ENCODE assay signal across 18 cellular contexts in the genomic region with DNA sequence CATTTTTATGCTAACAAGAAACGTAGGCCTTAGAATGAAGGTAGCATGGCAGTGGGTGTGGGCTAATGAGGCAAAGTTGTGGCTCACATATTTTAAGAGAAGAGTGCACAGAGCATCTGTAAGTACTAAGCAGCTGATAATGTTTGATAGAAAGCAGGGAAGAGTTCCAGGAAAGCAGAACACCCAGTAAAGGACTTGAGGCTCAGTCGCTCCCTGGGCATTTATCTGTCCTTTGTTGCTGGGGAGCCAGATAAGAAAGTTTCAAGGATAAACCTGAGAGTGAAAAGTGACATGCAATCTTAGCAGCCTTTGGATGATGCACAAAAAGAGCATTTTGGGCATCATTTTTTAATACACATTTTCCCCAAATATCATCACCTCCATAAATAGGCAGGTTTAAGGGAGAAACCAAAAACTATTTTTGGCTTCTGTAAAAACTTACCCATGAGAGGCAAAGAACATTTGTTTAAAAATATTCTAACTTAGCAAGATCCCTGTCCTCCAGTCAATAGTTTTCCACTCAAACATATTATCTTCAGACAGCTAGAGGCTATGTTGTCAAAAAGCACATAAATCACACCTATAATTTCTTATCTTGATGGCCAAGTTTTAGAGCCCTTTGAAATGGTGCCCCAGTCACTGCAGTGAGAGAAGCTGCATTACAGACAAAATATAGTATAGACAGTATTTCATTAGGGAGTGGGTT. TPM values are rescaled to one million over a fixed set of nuclear protein-coding genes. Genes with fewer than 3 reads are reported as not detected.
DNase-seq lines count a peak whose midpoint lies in the region; ATAC-seq and TF ChIP-seq lines count a peak whose summit lies in the region.
"Had no signal": no experiment of that assay in that cellular context is flagged by ENCODE, and none has a peak within 500 bp of the region (broad histone marks: within the 10 kb centered on the region; RNA-seq: fewer than 3 reads in every experiment).

No MANE protein-coding gene starts in this region.

- ATAC-seq in WTC11 (no peak), T-helper 17 cell (no peak)
- ATAC-seq: gastroesophageal sphincter; stimulated activated naive CD8-positive, alpha-beta T cell treated with anti-CD3 and anti-CD28 coated beads, Interleukin-15, amount 100 ng/mL, for 72 hours had no signal

- DNase-seq in WTC11 (ENCODE audit: low spot score): no peak
- DNase-seq in pons (ENCODE audit: low spot score): no peak
- DNase-seq in effector memory CD4-positive, alpha-beta T cell: no peak
- no peak for DNase-seq in T-helper 17 cell
- no peak for DNase-seq in islet precursor cell
- DNase-seq: activated CD4-positive, alpha-beta T cell treated with anti-CD3 and anti-CD28 coated beads, Interleukin-2, amount 50 U/mL, for 1 hour; activated naive CD4-positive, alpha-beta T cell; cortex of kidney; NCI-H187 treated with DMSO at 0.1 percent for 48 hours; NCI-H510A; right cardiac atrium; stimulated activated CD4-positive, alpha-beta T cell treated with anti-CD3 and anti-CD28 coated beads, Interleukin-1b, Interleukin-23, amount 100 ng/mL, for 48 hours; stimulated activated naive CD8-positive, alpha-beta T cell treated with anti-CD3 and anti-CD28 coated beads, Interleukin-15, amount 100 ng/mL, for 72 hours had no signal

- H3K36me3 ChIP-seq in HUES48 (ENCODE audit: control insufficient read depth, insufficient read depth, low read length): no peaks in the 10 kb centered on the region
- no peaks in the 10 kb centered on the region for H3K36me3 ChIP-seq in iPS-20b (ENCODE audit: insufficient read depth, low read depth, low read length)
- H3K36me3 ChIP-seq in subcutaneous abdominal adipose tissue (ENCODE audit: control insufficient read depth in 5 of 5, insufficient read depth in 5 of 5, low read length in 5 of 5): no peaks in the 10 kb centered on the region
- H3K36me3 ChIP-seq in effector memory CD4-positive, alpha-beta T cell (ENCODE audit: control insufficient read depth, insufficient read depth, low read length): no peaks in the 10 kb centered on the region
- H3K36me3 ChIP-seq: gastroesophageal sphincter had no signal

- H3K4me3 ChIP-seq in HUES48 (ENCODE audit: low read depth, low read length) (0 out of 2 replicates have a peak overlapping the region, but pooled peaks have one; percentile 19), iPS-20b (ENCODE audit: low read length) (peak overlapping the region; percentile 2; the same call in 1 of the 2 replicates), subcutaneous abdominal adipose tissue (ENCODE audit: low read depth in 1 of 5, low read length in 5 of 5) (no peak overlapping the region)
- no peak overlapping the region for H3K4me3 ChIP-seq in effector memory CD4-positive, alpha-beta T cell (ENCODE audit: insufficient read depth, low read depth, low read length, poor library complexity, severe bottlenecking)
- H3K4me3 ChIP-seq: gastroesophageal sphincter had no signal

- no peaks in the 10 kb centered on the region for H3K36me3 Mint-ChIP-seq in WTC11
- H3K36me3 Mint-ChIP-seq in T-helper 17 cell (ENCODE audit: low read depth): no peaks in the 10 kb centered on the region

- no peaks in the 10 kb centered on the region for H3K9me3 Mint-ChIP-seq in WTC11
- H3K9me3 Mint-ChIP-seq: stimulated activated naive CD8-positive, alpha-beta T cell treated with anti-CD3 and anti-CD28 coated beads, Interleukin-15, amount 100 ng/mL, for 72 hours had no signal

- peak overlapping the region; percentile 30 for H3K27ac ChIP-seq in HUES48 (ENCODE audit: low read depth, low read length)
- H3K27ac ChIP-seq in iPS-20b (ENCODE audit: low read length): no peak overlapping the region
- peak overlapping the region; percentile 56 for H3K27ac ChIP-seq in subcutaneous abdominal adipose tissue (ENCODE audit: low read depth, low read length)
- no peak overlapping the region for H3K27ac ChIP-seq in effector memory CD4-positive, alpha-beta T cell (ENCODE audit: insufficient read depth, low read length, poor library complexity, severe bottlenecking)

- H3K27ac Mint-ChIP-seq in WTC11 (peak overlapping the region; percentile 11), T-helper 17 cell (no peak overlapping the region)
- H3K27ac Mint-ChIP-seq: stimulated activated naive CD8-positive, alpha-beta T cell treated with anti-CD3 and anti-CD28 coated beads, Interleukin-15, amount 100 ng/mL, for 72 hours had no signal

- TF ChIP-seq CTCF in WTC11 (IDR thresholded peaks at IDR 0.05): no peak

- no peak overlapping the region for H3K9ac ChIP-seq in HUES48 (ENCODE audit: low read depth, low read length)
- peak overlapping the region; percentile 38; the same call in 1 of the 2 replicates for H3K9ac ChIP-seq in iPS-20b (ENCODE audit: low read depth, low read length)
- H3K9ac ChIP-seq in subcutaneous abdominal adipose tissue (ENCODE audit: low read length in 5 of 5): no peak overlapping the region

- CTCF ChIA-PET in WTC11 (lab: Charles Lee): interaction anchor here (1.2 to 1.6 kb wide), 2 partner anchors 17 to 60 kb away, joined by 4 to 5 read pairs; no protein-coding TSS in a partner anchor

- H3K27me3 Mint-ChIP-seq in WTC11 (ENCODE audit: low read depth) (no peaks in the 10 kb centered on the region), T-helper 17 cell (peaks cover 11% of the 10 kb centered on the region)
- H3K27me3 Mint-ChIP-seq: stimulated activated naive CD8-positive, alpha-beta T cell treated with anti-CD3 and anti-CD28 coated beads, Interleukin-15, amount 100 ng/mL, for 72 hours had no signal

- POLR2A ChIA-PET in WTC11 (lab: Charles Lee): no interaction called here

- H3K9me3 ChIP-seq in HUES48 (ENCODE audit: control insufficient read depth, insufficient read depth, low read length) (no peaks in the 10 kb centered on the region), iPS-20b (ENCODE audit: insufficient read depth, low read depth, low read length) (no peaks in the 10 kb centered on the region), subcutaneous abdominal adipose tissue (ENCODE audit: control insufficient read depth in 5 of 5, low read length in 5 of 5) (no peaks in the 10 kb centered on the region), T-helper 17 cell (ENCODE audit: control insufficient read depth, low read length, poor library complexity, severe bottlenecking) (no peaks in the 10 kb centered on the region)
- no peaks in the 10 kb centered on the region for H3K9me3 ChIP-seq in effector memory CD4-positive, alpha-beta T cell (ENCODE audit: control insufficient read depth, low read length)
- H3K9me3 ChIP-seq: gastroesophageal sphincter had no signal

- H3K27me3 ChIP-seq in HUES48 (ENCODE audit: control insufficient read depth, insufficient read depth, low read length): no peaks in the 10 kb centered on the region
- H3K27me3 ChIP-seq in iPS-20b (ENCODE audit: insufficient read depth, low read length): no peaks in the 10 kb centered on the region
- H3K27me3 ChIP-seq in subcutaneous abdominal adipose tissue (ENCODE audit: control insufficient read depth in 5 of 5, insufficient read depth in 4 of 5, low read length in 5 of 5): no peaks in the 10 kb centered on the region
- H3K27me3 ChIP-seq in effector memory CD4-positive, alpha-beta T cell (replicated peaks; ENCODE audit: control insufficient read depth, insufficient read depth, low read length, poor library complexity, severe bottlenecking): no peaks in the 10 kb centered on the region
- H3K27me3 ChIP-seq: gastroesophageal sphincter had no signal

- H3K4me1 Mint-ChIP-seq in WTC11 (peaks cover 41% of the 10 kb centered on the region), T-helper 17 cell (no peaks in the 10 kb centered on the region)
- H3K4me1 Mint-ChIP-seq: stimulated activated naive CD8-positive, alpha-beta T cell treated with anti-CD3 and anti-CD28 coated beads, Interleukin-15, amount 100 ng/mL, for 72 hours had no signal

- peaks cover 61% of the 10 kb centered on the region for H3K4me1 ChIP-seq in HUES48 (ENCODE audit: control insufficient read depth, insufficient read depth, low read length)
- peaks cover 47% of the 10 kb centered on the region; the same call in 1 of the 2 replicates for H3K4me1 ChIP-seq in iPS-20b (ENCODE audit: insufficient read depth, low read length)
- peaks cover 0 to 57% (median 40%) of the 10 kb centered on the region in 5 donors for H3K4me1 ChIP-seq in subcutaneous abdominal adipose tissue (ENCODE audit: control insufficient read depth in 5 of 5, insufficient read depth in 5 of 5, low read length in 5 of 5)
- H3K4me1 ChIP-seq in effector memory CD4-positive, alpha-beta T cell (ENCODE audit: control insufficient read depth, insufficient read depth, low read length, poor library complexity, severe bottlenecking): no peaks in the 10 kb centered on the region

- H3K4me3 Mint-ChIP-seq in WTC11: no peak overlapping the region
- no peak overlapping the region for H3K4me3 Mint-ChIP-seq in T-helper 17 cell
- H3K4me3 Mint-ChIP-seq: stimulated activated naive CD8-positive, alpha-beta T cell treated with anti-CD3 and anti-CD28 coated beads, Interleukin-15, amount 100 ng/mL, for 72 hours had no signal

TF ChIP-seq in WTC11, 78 proteins besides CTCF, POLR2A, EP300 and RAD21 (continues in another document):
- TF ChIP-seq PRRX2 (CRISPR knock-in tag; IDR thresholded peaks at IDR 0.05): no peak
- TF ChIP-seq, protein P1, sequence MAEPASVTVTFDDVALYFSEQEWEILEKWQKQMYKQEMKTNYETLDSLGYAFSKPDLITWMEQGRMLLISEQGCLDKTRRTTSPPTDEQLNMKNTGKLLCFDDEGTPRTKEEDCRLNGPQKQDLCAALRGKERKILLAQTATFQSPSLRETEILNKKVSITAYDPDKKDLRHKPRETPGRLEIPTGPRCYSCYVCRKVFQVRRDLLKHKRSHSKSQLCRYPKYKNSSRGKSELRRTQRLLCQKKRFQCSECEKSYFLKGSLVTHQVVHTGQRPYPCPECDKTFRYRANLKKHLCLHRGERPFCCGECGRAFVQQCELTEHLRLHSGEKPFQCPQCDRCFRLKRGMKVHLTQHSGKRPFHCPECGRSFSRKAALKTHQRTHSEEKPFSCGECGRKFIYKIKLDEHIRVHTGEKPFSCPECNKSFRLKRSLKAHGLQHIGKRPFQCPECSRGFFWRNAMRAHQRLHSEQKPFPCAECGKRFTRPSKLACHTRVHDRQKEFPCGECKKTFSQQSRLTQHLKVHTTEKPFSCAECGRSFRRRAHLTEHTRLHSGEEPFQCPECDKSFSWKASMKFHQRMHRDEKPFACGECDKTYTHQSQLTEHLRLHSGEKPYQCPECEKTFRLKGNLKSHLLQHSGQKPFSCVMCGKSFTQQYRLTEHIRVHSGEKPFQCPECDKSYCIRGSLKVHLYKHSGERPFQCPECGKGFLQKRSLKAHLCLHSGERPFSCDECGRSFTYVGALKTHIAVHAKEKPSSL (CRISPR knock-in tag; conservative IDR thresholded peaks at IDR 0.05): no peak

RNA-seq across cellular contexts. Expression of gene FREM1, which starts 3.4 kb away (rescaled TPM):
- total RNA-seq in WTC11 (2021) (2.8 to 3.6 TPM (median 3.0 TPM) in 3 replicates), T-helper 17 cell (not detected)
- total RNA-seq: OCI-LY7 had no signal

Comparison
In these comparisons a context has a peak if more than half of its experiments do, and no peak if none do; other contexts are left out.
1. H3K27ac ChIP-seq: peak in HUES48 (single experiment) and subcutaneous abdominal adipose tissue (single experiment); none in iPS-20b (single experiment) and effector memory CD4-positive, alpha-beta T cell (single experiment).
2. H3K4me3 ChIP-seq: peak in HUES48 (single experiment) and iPS-20b (single experiment); none in subcutaneous abdominal adipose tissue (0 of 5) and effector memory CD4-positive, alpha-beta T cell (single experiment).